ENCODE assay signal across 22 cellular contexts in the genomic region with DNA sequence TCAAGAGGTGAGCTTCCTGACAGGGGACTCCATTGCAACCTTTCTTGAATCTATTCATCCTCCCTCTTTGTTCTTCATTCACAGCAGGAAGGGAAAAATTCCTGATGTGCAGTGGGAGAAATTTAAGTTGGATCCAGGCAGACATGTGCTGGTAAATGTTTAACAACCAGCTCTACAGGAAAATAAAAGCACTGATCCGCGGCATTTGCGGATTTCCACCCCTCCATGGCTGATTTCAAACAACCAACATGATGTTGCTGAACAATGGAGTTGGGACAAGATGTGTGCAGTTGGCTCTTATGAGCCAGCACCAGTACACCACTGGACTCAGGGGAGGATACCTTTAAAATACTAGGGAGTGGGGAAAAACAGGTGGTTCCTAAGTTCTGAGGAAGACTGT. TPM values are rescaled to one million over a fixed set of nuclear protein-coding genes. Genes with fewer than 3 reads are reported as not detected.
DNase-seq lines count a peak whose midpoint lies in the region; ATAC-seq, FAIRE-seq and TF ChIP-seq lines count a peak whose summit lies in the region.
"Had no signal": no experiment of that assay in that cellular context is flagged by ENCODE, and none has a peak within 500 bp of the region (broad histone marks: within the 10 kb centered on the region; RNA-seq: fewer than 3 reads in every experiment).

No MANE protein-coding gene starts in this region.

- no peak overlapping the region for H4K8ac ChIP-seq in mesenchymal stem cell (ENCODE audit: low read length)

- CTCF ChIA-PET in HepG2 (lab: Yijun Ruan, JAX; ENCODE audit: low intra/inter-chr PET ratio, low total read pairs) = no interaction called here

- H3K27me3 Mint-ChIP-seq in osteocyte (ENCODE audit: unreplicated experiment) = no peaks in the 10 kb centered on the region

- no peaks in the 10 kb centered on the region for H3K9me3 Mint-ChIP-seq in osteocyte (ENCODE audit: unreplicated experiment)
- H3K9me3 Mint-ChIP-seq: HFFc6 had no signal

- DNase-seq in HepG2 (ENCODE audit: low spot score) = no peak
- no peak for DNase-seq in right lobe of liver
- peak; percentile 72 for DNase-seq in epithelial cell of proximal tubule (ENCODE audit: low read depth)
- no peak for DNase-seq in mesenchymal stem cell
- no peak for DNase-seq in NCI-H1105 (lab: John Stamatoyannopoulos, UW)
- DNase-seq in osteocyte (ENCODE audit: extremely low spot score, unreplicated experiment) = no peak
- no peak for DNase-seq in NCI-H510A treated with DMSO at 0.1 percent for 48 hours (lab: John Stamatoyannopoulos, UW)
- DNase-seq in NCI-H526 treated with DMSO at 0.1 percent for 48 hours (lab: John Stamatoyannopoulos, UW) = no peak
- DNase-seq: COR-L47; DMS153; EL; HFFc6; NCI-H1436; NCI-H1930; NCI-H345; NCI-H748 treated with DMSO at 0.1 percent for 48 hours; NK-92 treated with Interleukin-12 subunit alpha and Interleukin-12 subunit beta, amount 100 ng/mL, for 24 hours; Right ventricle myocardium superior had no signal

- H3K4me1 ChIP-seq in HepG2 (ENCODE audit: insufficient read depth, low read length) (peaks cover 50% of the 10 kb centered on the region), right lobe of liver (no peaks in the 10 kb centered on the region), mesenchymal stem cell (ENCODE audit: control insufficient read depth, insufficient read depth, low read depth, low read length) (peaks cover 36% of the 10 kb centered on the region)

- H3K4ac ChIP-seq in mesenchymal stem cell (ENCODE audit: low read depth in 1 of 2, low read length in 2 of 2) = no peak overlapping the region

- 4% methylated on average over 3 of the region's 3 CpGs for WGBS in HepG2 (ENCODE audit: low lambda C conversion rate)
- WGBS in right lobe of liver (ENCODE audit: insufficient coverage, low coverage, low lambda C conversion rate, missing lambda C conversion rate) = 30% methylated on average over 3 of the region's 3 CpGs
- WGBS in mesenchymal stem cell = 100% methylated on average over 3 of the region's 3 CpGs

- H3K36me3 ChIP-seq in HepG2 (replicated peaks in 1 of 2; ENCODE audit: control insufficient read depth in 1 of 2, insufficient read depth in 2 of 2, low read length in 2 of 2) (no peaks in the 10 kb centered on the region), right lobe of liver (no peaks in the 10 kb centered on the region), mesenchymal stem cell (ENCODE audit: control insufficient read depth in 1 of 2, insufficient read depth in 2 of 2, low read depth in 1 of 2, low read length in 2 of 2) (no peaks in the 10 kb centered on the region)

- intact Hi-C loops in HepG2 (cut with micrococcal nuclease; ENCODE audit: unreplicated experiment) = no loop called here
- intact Hi-C loops in right lobe of liver (cut with DNase I) = no loop called here

- H2BK12ac ChIP-seq in mesenchymal stem cell (ENCODE audit: low read length in 2 of 2) = no peak overlapping the region

- H3K79me1 ChIP-seq in mesenchymal stem cell (replicated peaks; ENCODE audit: low read length, poor library complexity, severe bottlenecking) = peaks cover 7% of the 10 kb centered on the region

- H2AFZ ChIP-seq in HepG2 (ENCODE audit: low read length) = no peak overlapping the region
- H2AFZ ChIP-seq in mesenchymal stem cell (ENCODE audit: low read depth, low read length) = no peak overlapping the region

- no peak for TF ChIP-seq CTCF in HepG2 (CRISPR knock-in tag; IDR thresholded peaks at IDR 0.05)
- no peak for TF ChIP-seq CTCF in right lobe of liver (IDR thresholded peaks at IDR 0.05)
- no peak for TF ChIP-seq CTCF in epithelial cell of proximal tubule (conservative IDR thresholded peaks at IDR 0.05; ENCODE audit: low read depth, low read length)
- no peak for TF ChIP-seq CTCF in osteocyte (IDR thresholded peaks at IDR 0.05)

- H3K23ac ChIP-seq in mesenchymal stem cell (ENCODE audit: low read length in 2 of 2) = no peak overlapping the region

- POLR2A ChIA-PET in HepG2 (lab: Yijun Ruan, JAX) = no interaction called here

- H3K36me3 Mint-ChIP-seq in osteocyte (ENCODE audit: unreplicated experiment) = no peaks in the 10 kb centered on the region

- no peaks in the 10 kb centered on the region for H3K27me3 ChIP-seq in HepG2 (ENCODE audit: control insufficient read depth in 1 of 2, insufficient read depth in 2 of 2, low read length in 2 of 2)
- no peaks in the 10 kb centered on the region for H3K27me3 ChIP-seq in right lobe of liver
- H3K27me3 ChIP-seq in mesenchymal stem cell (ENCODE audit: control insufficient read depth in 1 of 2, insufficient read depth in 1 of 2, low read length in 2 of 2) = no peaks in the 10 kb centered on the region

- H4K91ac ChIP-seq in mesenchymal stem cell (ENCODE audit: low read length) = no peak overlapping the region

- H4K20me1 ChIP-seq in HepG2 (ENCODE audit: insufficient read depth, low read length) = no peaks in the 10 kb centered on the region

- TF ChIP-seq RAD21 in HepG2 (CRISPR knock-in tag; IDR thresholded peaks at IDR 0.05) = no peak

- in situ Hi-C loops in HepG2 (cut with HindIII; ENCODE audit: extremely low pct_ligation_motif_present, low pct_unique_long_range_greater_than_20kb) = no loop called here

- no peak overlapping the region for H3K27ac Mint-ChIP-seq in osteocyte (ENCODE audit: unreplicated experiment)
- H3K27ac Mint-ChIP-seq: B cell, HFFc6 had no signal

- ATAC-seq in HepG2 (no peak), right lobe of liver (no peak)

- H3K9ac ChIP-seq in HepG2 (ENCODE audit: insufficient read depth, low read depth, low read length) (no peak overlapping the region), mesenchymal stem cell (ENCODE audit: low read length) (no peak overlapping the region)

- H2BK15ac ChIP-seq in mesenchymal stem cell (ENCODE audit: low read depth, poor library complexity, severe bottlenecking) = no peak overlapping the region

- H3K18ac ChIP-seq in mesenchymal stem cell (ENCODE audit: low read depth in 1 of 2, low read length in 2 of 2) = no peak overlapping the region

- no peak for TF ChIP-seq POLR2A in HepG2 (IDR thresholded peaks at IDR 0.05; ENCODE audit: insufficient read depth in 1 of 2, low read depth in 2 of 2, low read length in 2 of 2)
- TF ChIP-seq POLR2A in right lobe of liver (IDR thresholded peaks at IDR 0.05) = no peak

- BruUV-seq in HepG2 (replicated peaks; lab: Mats Ljungman, UMichigan) = no TSS peak

- H3K27ac ChIP-seq in HepG2 (ENCODE audit: extremely low read length, insufficient read depth, low read length) (no peak overlapping the region), right lobe of liver (no peak overlapping the region), mesenchymal stem cell (ENCODE audit: low read length, poor library complexity, severe bottlenecking) (peak overlapping the region; percentile 94)
- H3K27ac ChIP-seq: 22Rv1 had no signal

- H3K4me3 Mint-ChIP-seq in osteocyte (ENCODE audit: unreplicated experiment) = no peak overlapping the region
- H3K4me3 Mint-ChIP-seq: B cell, HFFc6 had no signal

- no peak overlapping the region for H2BK5ac ChIP-seq in mesenchymal stem cell (ENCODE audit: low read depth, low read length, poor library complexity, severe bottlenecking)

- H3K4me3 ChIP-seq in HepG2 (replicated peaks in 1 of 3; ENCODE audit: insufficient read depth in 1 of 3, low read depth in 2 of 3, low read length in 3 of 3) = peak overlapping the region in 1 of 3 experiments; percentile 20; a peak in 1 of 6 replicates
- H3K4me3 ChIP-seq in right lobe of liver = no peak overlapping the region
- H3K4me3 ChIP-seq in epithelial cell of proximal tubule (ENCODE audit: low read depth, low read length) = no peak overlapping the region
- H3K4me3 ChIP-seq in mesenchymal stem cell (ENCODE audit: insufficient read depth in 1 of 2, low read depth in 1 of 2, low read length in 2 of 2) = no peak overlapping the region

- H2BK120ac ChIP-seq in mesenchymal stem cell (ENCODE audit: low read depth, low read length) = no peak overlapping the region

- no peaks in the 10 kb centered on the region for H3K9me3 ChIP-seq in HepG2 (ENCODE audit: low read length)
- H3K9me3 ChIP-seq in right lobe of liver = no peaks in the 10 kb centered on the region
- no peaks in the 10 kb centered on the region for H3K9me3 ChIP-seq in mesenchymal stem cell (ENCODE audit: control insufficient read depth, low read length)

- TF ChIP-seq EP300 in HepG2 (IDR thresholded peaks at IDR 0.05; ENCODE audit: low read depth in 2 of 2, low read length in 2 of 2) (no peak), HepG2 (CRISPR knock-in tag; IDR thresholded peaks at IDR 0.05; ENCODE audit: borderline replicate concordance) (no peak)

- H3K4me2 ChIP-seq in HepG2 (ENCODE audit: low read depth, low read length) (peak overlapping the region; percentile 67), mesenchymal stem cell (ENCODE audit: low read length, poor library complexity, severe bottlenecking) (no peak overlapping the region)

- H2AK5ac ChIP-seq in mesenchymal stem cell (ENCODE audit: low read length, severe bottlenecking) = no peak overlapping the region

- no peaks in the 10 kb centered on the region for H3K79me2 ChIP-seq in HepG2 (ENCODE audit: insufficient read depth, low read length)

- peaks cover 16% of the 10 kb centered on the region for H3K4me1 Mint-ChIP-seq in osteocyte (ENCODE audit: unreplicated experiment)
- H3K4me1 Mint-ChIP-seq: B cell had no signal

- H3K14ac ChIP-seq in mesenchymal stem cell (ENCODE audit: low read length in 2 of 2) = no peak overlapping the region

- no peak for FAIRE-seq in HepG2 (lab: Jason Lieb, UNC)
- FAIRE-seq: GM12891, H54 had no signal

RNA-seq across cellular contexts. Expression of a gene that starts 47.0 kb away (rescaled TPM):
- total RNA-seq in HepG2 (2016; rRNA removed; fragmentation: Illumina TruSeq; extraction: Trizol) = 8.9 and 9.0 TPM in 2 replicates
- total RNA-seq in HepG2 (2016; cell fraction: cytosol; rRNA removed; fragmentation: Illumina TruSeq; extraction: Trizol; ENCODE audit: low read depth) = 1.6 and 1.8 TPM in 2 replicates
- 8.3 and 8.7 TPM in 2 replicates for total RNA-seq in HepG2 (2016; cell fraction: insoluble cytoplasmic fraction; rRNA removed; fragmentation: Illumina TruSeq; extraction: Trizol)
- total RNA-seq in HepG2 (2016; cell fraction: membrane; rRNA removed; fragmentation: Illumina TruSeq; extraction: Trizol) = 5.8 and 6.0 TPM in 2 replicates
- total RNA-seq in HepG2 (2016; cell fraction: nucleus; rRNA removed; fragmentation: Illumina TruSeq; extraction: Trizol) = 12.5 and 16.8 TPM in 2 replicates
- polyA plus RNA-seq in HepG2 (2011; rRNA removed) = 17.8 and 19.2 TPM in 2 replicates
- 10.9 and 12.6 TPM in 2 replicates for polyA plus RNA-seq in HepG2 (2011; cell fraction: cytosol; rRNA removed)
- 61.0 and 63.7 TPM in 2 replicates for polyA plus RNA-seq in HepG2 (2011; cell fraction: nucleus; rRNA removed)
- polyA plus RNA-seq in HepG2 (2012) = 10.0 and 17.2 TPM in 2 replicates
- 0.37 and 0.40 TPM in 2 replicates for polyA plus RNA-seq in HepG2 (2016; cell fraction: cytosol; fragmentation: Illumina TruSeq; extraction: Trizol; ENCODE audit: low read depth)
- polyA plus RNA-seq in HepG2 (2016; cell fraction: insoluble cytoplasmic fraction; fragmentation: Illumina TruSeq; extraction: Trizol; ENCODE audit: low read depth) = 6.9 and 9.0 TPM in 2 replicates
- 2.0 and 2.1 TPM in 2 replicates for polyA plus RNA-seq in HepG2 (2016; cell fraction: membrane; fragmentation: Illumina TruSeq; extraction: Trizol; ENCODE audit: low read depth)
- 21.3 and 22.7 TPM in 2 replicates for polyA plus RNA-seq in HepG2 (2016; cell fraction: nucleus; fragmentation: Illumina TruSeq; extraction: Trizol; ENCODE audit: insufficient read depth, low read depth)
- 0.09 and 81.1 TPM in 2 replicates for polyA minus RNA-seq in HepG2 (2011; rRNA and poly(A)+ RNA removed; ENCODE audit: low replicate concordance)
- polyA minus RNA-seq in HepG2 (2011; cell fraction: cytosol; rRNA and poly(A)+ RNA removed) = 21.7 and 22.2 TPM in 2 replicates
- 40.0 and 40.4 TPM in 2 replicates for polyA minus RNA-seq in HepG2 (2011; cell fraction: nucleus; rRNA and poly(A)+ RNA removed)
- 10 to 100 TPM in 2 of 6 experiments, 1 to 10 TPM in 4; 3.9 to 11.6 (median 7.3) TPM for total RNA-seq in right lobe of liver
- total RNA-seq in epithelial cell of proximal tubule = 10.9 and 19.9 TPM in 2 replicates
- polyA plus RNA-seq in mesenchymal stem cell (2013, experiment 1 of 2) = 98.3 TPM
- 95.2 TPM for polyA plus RNA-seq in mesenchymal stem cell (2013, experiment 2 of 2)
- 12.0 and 15.6 TPM in 2 replicates for total RNA-seq in osteocyte
- total RNA-seq: B cell had no signal
